In genomic region chr5:139133237-139133636, GRCh38 we compare ENCODE assay signal across 14 cellular contexts.
DNase-seq lines count a peak whose midpoint lies in the region; TF ChIP-seq lines count a peak whose summit lies in the region.
"Had no signal": no experiment of that assay in that cellular context is flagged by ENCODE, and none has a peak within 500 bp of the region (broad histone marks: within the 10 kb centered on the region; RNA-seq: fewer than 3 reads in every experiment).

No MANE protein-coding gene starts in this region.

- no peaks in the 10 kb centered on the region for H3K36me3 Mint-ChIP-seq in mesothelial cell of epicardium

- peak overlapping the region; percentile 3 for H3K27ac Mint-ChIP-seq in mesothelial cell of epicardium
- H3K27ac Mint-ChIP-seq: activated B cell treated with CpG ODN at 0.5 μM for 24 hours had no signal

- peaks cover 48% of the 10 kb centered on the region for H3K4me1 Mint-ChIP-seq in mesothelial cell of epicardium

- DNase-seq in NCI-H510A treated with DMSO at 0.1 percent for 48 hours (lab: John Stamatoyannopoulos, UW) (peak; percentile 74), NCI-H510A (lab: John Stamatoyannopoulos, UW) (no peak), NCI-H748 treated with DMSO at 0.1 percent for 48 hours (lab: John Stamatoyannopoulos, UW) (peak; percentile 83), mesothelial cell of epicardium (ENCODE audit: low spot score in 2 of 2, unreplicated experiment in 2 of 2) (no peak), NCI-H1048 (lab: John Stamatoyannopoulos, UW) (no peak), GM19238 (ENCODE audit: insufficient read length, low spot score) (no peak)
- DNase-seq in stimulated activated CD4-positive, alpha-beta T cell treated with anti-CD3 and anti-CD28 coated beads, Interleukin-12 subunit alpha, Interleukin-12 subunit beta, amount 100 ng/mL, for 4 hours: no peak
- no peak for DNase-seq in effector CD4-positive, alpha-beta T cell
- DNase-seq: activated B cell treated with CpG ODN at 0.5 μM for 24 hours; activated gamma-delta T cell treated with Interleukin-2 at 50 U/mL for 16 hours; CD8-positive, alpha-beta memory T cell; hypothalamus; mucosa of descending colon; posterior cingulate gyrus had no signal

- H3K4me3 Mint-ChIP-seq in mesothelial cell of epicardium: no peak overlapping the region
- H3K4me3 Mint-ChIP-seq: activated B cell treated with CpG ODN at 0.5 μM for 24 hours; CD8-positive, alpha-beta memory T cell had no signal

- no peaks in the 10 kb centered on the region for H3K27me3 Mint-ChIP-seq in mesothelial cell of epicardium (ENCODE audit: low read depth)
- H3K27me3 Mint-ChIP-seq: activated B cell treated with CpG ODN at 0.5 μM for 24 hours; CD8-positive, alpha-beta memory T cell had no signal

- no peaks in the 10 kb centered on the region for H3K9me3 Mint-ChIP-seq in mesothelial cell of epicardium
- H3K9me3 Mint-ChIP-seq: activated B cell treated with CpG ODN at 0.5 μM for 24 hours; CD8-positive, alpha-beta memory T cell had no signal

- TF ChIP-seq CTCF in mesothelial cell of epicardium (IDR thresholded peaks at IDR 0.05; ENCODE audit: unreplicated experiment): no peak

Comparison
In these comparisons a context has a peak if more than half of its experiments do, and no peak if none do; other contexts are left out.
1. DNase-seq: peak in NCI-H510A treated with DMSO at 0.1 percent for 48 hours (single experiment) and NCI-H748 treated with DMSO at 0.1 percent for 48 hours (single experiment); none in NCI-H510A (single experiment), mesothelial cell of epicardium (0 of 2), stimulated activated CD4-positive, alpha-beta T cell treated with anti-CD3 and anti-CD28 coated beads, Interleukin-12 subunit alpha, Interleukin-12 subunit beta, amount 100 ng/mL, for 4 hours (single experiment), NCI-H1048 (single experiment), GM19238 (single experiment) and effector CD4-positive, alpha-beta T cell (single experiment).